ENCODE assay signal across 9 cellular contexts in the genomic region with DNA sequence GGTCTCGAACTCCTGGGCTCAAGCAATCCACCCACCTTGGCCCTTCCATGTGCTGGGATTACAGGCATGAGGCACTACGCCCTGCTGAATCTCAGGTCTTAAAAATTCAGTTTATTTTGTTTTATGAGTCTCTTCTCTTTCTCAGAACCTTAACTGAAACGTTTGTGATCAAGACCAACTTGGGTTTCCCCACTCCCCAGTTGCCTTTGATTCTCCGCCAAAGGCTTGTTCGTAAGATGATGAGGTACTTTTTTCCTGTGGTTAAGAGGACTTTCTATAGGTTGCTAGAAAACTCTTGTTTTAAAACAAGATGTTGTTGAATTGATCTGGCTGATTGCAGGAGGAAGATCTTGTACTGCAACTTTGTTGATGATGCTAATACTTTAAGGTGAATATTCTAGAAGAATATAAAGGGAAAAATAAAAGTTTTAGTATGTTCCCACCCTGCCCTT. TPM values are rescaled to one million over a fixed set of nuclear protein-coding genes. Genes with fewer than 3 reads are reported as not detected.
A peak's percentile ranks its signal among the peaks of the same experiment; 100 is the strongest.
DNase-seq lines count a peak whose midpoint lies in the region; ATAC-seq, FAIRE-seq and TF ChIP-seq lines count a peak whose summit lies in the region.
"Had no signal": no experiment of that assay in that cellular context is flagged by ENCODE, and none has a peak within 500 bp of the region (broad histone marks: within the 10 kb centered on the region; RNA-seq: fewer than 3 reads in every experiment).

No MANE protein-coding gene starts in this region.

- no peaks in the 10 kb centered on the region for H3K27me3 ChIP-seq in naive thymus-derived CD4-positive, alpha-beta T cell (ENCODE audit: control insufficient read depth in 2 of 2, insufficient read depth in 2 of 2, low read length in 2 of 2)
- no peaks in the 10 kb centered on the region for H3K27me3 ChIP-seq in tibial artery

- H3K4me3 Mint-ChIP-seq in naive thymus-derived CD4-positive, alpha-beta T cell, result peak overlapping the region; percentile 54 to 92 (median 88)

- no peaks in the 10 kb centered on the region for H3K9me3 ChIP-seq in naive thymus-derived CD4-positive, alpha-beta T cell (ENCODE audit: control insufficient read depth in 2 of 3, low read length in 3 of 3)
- no peaks in the 10 kb centered on the region for H3K9me3 ChIP-seq in tibial artery

- no peak for TF ChIP-seq CTCF in tibial artery (IDR thresholded peaks at IDR 0.05)

- peak overlapping the region; percentile 91 for H3K27ac ChIP-seq in naive thymus-derived CD4-positive, alpha-beta T cell (ENCODE audit: low read depth, low read length)
- H3K27ac ChIP-seq in tibial artery, result no peak overlapping the region
- H3K27ac ChIP-seq: HL-60 had no signal

- CTCF ChIA-PET in naive thymus-derived CD4-positive, alpha-beta T cell (lab: Charles Lee), result no interaction called here

- H3K36me3 Mint-ChIP-seq in naive thymus-derived CD4-positive, alpha-beta T cell, result peaks cover 0 to 52% (median 6%) of the 10 kb centered on the region in 5 donors

- peak overlapping the region; percentile 55 for H3K4me3 ChIP-seq in naive thymus-derived CD4-positive, alpha-beta T cell (ENCODE audit: low read length)
- H3K4me3 ChIP-seq in tibial artery, result no peak overlapping the region

- intact Hi-C loops in naive thymus-derived CD4-positive, alpha-beta T cell (cut with micrococcal nuclease), result loop anchor here (1.0 to 10.0 kb wide), 10 partner anchors 11 to 1404 kb away; partner anchors contain the start of genes CEP20 (in 2 of the 2), BFAR (in 1 of the 2), MARF1 (in 1 of the 2) and PARN (in 1 of the 2)
- intact Hi-C loops in tibial artery (cut with DNase I; ENCODE audit: low total_unique reads), result no loop called here

- POLR2A ChIA-PET in naive thymus-derived CD4-positive, alpha-beta T cell (lab: Charles Lee), result interaction anchor here (2.9 to 3.2 kb wide), 2 partner anchors 10 to 73 kb away, joined by 14 to 33 read pairs; partner anchors contain the start of genes ABCC1 and CEP20

- H3K36me3 ChIP-seq in naive thymus-derived CD4-positive, alpha-beta T cell (ENCODE audit: control insufficient read depth in 2 of 3, insufficient read depth in 3 of 3, low read length in 3 of 3), result no peaks in the 10 kb centered on the region
- no peaks in the 10 kb centered on the region for H3K36me3 ChIP-seq in tibial artery

- H3K9me3 Mint-ChIP-seq in naive thymus-derived CD4-positive, alpha-beta T cell, result peaks cover 0 to 16% (median 2%) of the 10 kb centered on the region in 11 donors

- peak overlapping the region; percentile 96 to 99 (median 98) for H3K27ac Mint-ChIP-seq in naive thymus-derived CD4-positive, alpha-beta T cell

- ATAC-seq in GM18909 (IDR thresholded peaks at IDR 0.05; ENCODE audit: poor library complexity, unreplicated experiment), result peak; percentile 69
- peak; percentile 70 for ATAC-seq in HG03439 (IDR thresholded peaks at IDR 0.05; ENCODE audit: unreplicated experiment)
- ATAC-seq in naive thymus-derived CD4-positive, alpha-beta T cell, result peak; percentile 91

- H3K4me1 Mint-ChIP-seq in naive thymus-derived CD4-positive, alpha-beta T cell, result peaks cover 31 to 86% (median 72%) of the 10 kb centered on the region in 7 donors

- FAIRE-seq in HTR-8/SVneo (lab: Jason Lieb, UNC), result no peak

- DNase-seq in activated T-cell treated with anti-CD3 and anti-CD28 coated beads for 1 hour (ENCODE audit: low read depth) (peak; percentile 38), NCI-H1417 (lab: John Stamatoyannopoulos, UW) (no peak), epidermal melanocyte (ENCODE audit: insufficient read length, low spot score) (no peak), tibial artery (no peak), HTR-8/SVneo (ENCODE audit: insufficient read length, low spot score) (no peak)
- DNase-seq in naive thymus-derived CD4-positive, alpha-beta T cell, result peak; percentile 17 to 94 (median 91)

- H3K27me3 Mint-ChIP-seq in naive thymus-derived CD4-positive, alpha-beta T cell, result no peaks in the 10 kb centered on the region

- H3K4me1 ChIP-seq in naive thymus-derived CD4-positive, alpha-beta T cell (ENCODE audit: control insufficient read depth in 2 of 2, insufficient read depth in 2 of 2, low read length in 2 of 2), result peaks cover 32 to 34% of the 10 kb centered on the region in 2 donors
- H3K4me1 ChIP-seq in tibial artery, result peaks cover 0 to 50% (median 18%) of the 10 kb centered on the region in 4 donors

RNA-seq across cellular contexts. Expression of gene ABCC1, which starts 11.7 kb away (rescaled TPM):
- total RNA-seq in naive thymus-derived CD4-positive, alpha-beta T cell, result 10 to 100 TPM; 57.3 to 95.8 (median 64.1) TPM
- 1 to 10 TPM; 4.8 to 7.9 TPM for polyA plus RNA-seq in naive thymus-derived CD4-positive, alpha-beta T cell

Comparison
In these comparisons a context has a peak if more than half of its experiments do, and no peak if none do; other contexts are left out.
1. DNase-seq: peak in activated T-cell treated with anti-CD3 and anti-CD28 coated beads for 1 hour (single experiment) and naive thymus-derived CD4-positive, alpha-beta T cell (9 of 9); none in NCI-H1417 (0 of 3), epidermal melanocyte (single experiment), tibial artery (0 of 2) and HTR-8/SVneo (single experiment).
2. Peak in every context shown above with its lines, with median percentiles within 50 percentile points of each other: ATAC-seq.